In the genomic region with DNA sequence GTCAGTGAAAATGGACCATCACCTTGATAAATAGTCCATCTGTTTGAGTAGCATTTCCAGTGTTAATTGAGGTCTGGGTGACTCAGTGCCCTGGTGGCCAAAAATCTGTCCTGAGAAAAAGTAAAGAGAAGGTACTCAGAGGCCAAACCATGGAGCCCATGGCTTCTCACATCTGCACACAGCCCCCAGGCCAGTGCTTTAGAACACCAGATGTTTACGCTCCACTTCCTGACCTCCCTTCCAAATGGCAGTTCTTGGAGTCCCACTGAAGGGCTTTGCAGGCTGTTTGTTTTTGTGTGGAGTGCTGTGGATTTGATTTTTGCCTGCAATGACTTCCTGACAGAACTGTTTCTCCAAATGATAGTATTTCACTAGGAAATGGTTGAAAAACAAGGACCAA, we compare ENCODE assay signal across 17 cellular contexts.
DNase-seq lines count a peak whose midpoint lies in the region; ATAC-seq and TF ChIP-seq lines count a peak whose summit lies in the region.
"Had no signal": no experiment of that assay in that cellular context is flagged by ENCODE, and none has a peak within 500 bp of the region (broad histone marks: within the 10 kb centered on the region; RNA-seq: fewer than 3 reads in every experiment).

No MANE protein-coding gene starts in this region.

- H3K36me3 Mint-ChIP-seq in nephron progenitor cell (ENCODE audit: low read depth): no peaks in the 10 kb centered on the region
- H3K36me3 Mint-ChIP-seq: CD8-positive, alpha-beta memory T cell had no signal

- peak overlapping the region; percentile 72 for H3K27ac Mint-ChIP-seq in nephron progenitor cell
- H3K27ac Mint-ChIP-seq: CD8-positive, alpha-beta memory T cell had no signal

- intact Hi-C loops in Right ventricle myocardium inferior (cut with DNase I): no loop called here
- intact Hi-C loops in cardiac septum (cut with DNase I): no loop called here
- intact Hi-C loops in left cardiac atrium (cut with DNase I): no loop called here

- H3K4me3 Mint-ChIP-seq in nephron progenitor cell: no peak overlapping the region
- H3K4me3 Mint-ChIP-seq: CD8-positive, alpha-beta memory T cell had no signal

- ATAC-seq in Right ventricle myocardium inferior (peak; percentile 96), left cardiac atrium (peak; percentile 59 to 76), HG03378 (IDR thresholded peaks at IDR 0.05; ENCODE audit: unreplicated experiment) (no peak)

- H3K9me3 Mint-ChIP-seq in nephron progenitor cell: peaks cover 3% of the 10 kb centered on the region
- H3K9me3 Mint-ChIP-seq: CD8-positive, alpha-beta memory T cell had no signal

- DNase-seq in Right ventricle myocardium inferior (ENCODE audit: missing footprints) (no peak), cardiac septum (ENCODE audit: low spot score) (no peak), left cardiac atrium (no peak), nephron progenitor cell (no peak), SK-N-DZ (ENCODE audit: low spot score) (no peak), DMS79 treated with DMSO at 0.1 percent for 48 hours (lab: John Stamatoyannopoulos, UW) (no peak), ACHN (no peak)
- DNase-seq: Calu3; CD8-positive, alpha-beta memory T cell; DMS153; GDM1; Karpas-422; NCI-H1417; NCI-H1694 treated with DMSO at 0.1 percent for 48 hours; NCI-H526 treated with DMSO at 0.1 percent for 48 hours; SHP77 had no signal

- peaks cover 7% of the 10 kb centered on the region for H3K27me3 Mint-ChIP-seq in nephron progenitor cell (ENCODE audit: low read depth, poor library complexity)

- in situ Hi-C loops in ACHN (cut with HindIII; ENCODE audit: low pct_ligation_motif_present, low pct_unique_long_range_greater_than_20kb, low sequenced_read_pairs): no loop called here

- H3K4me1 Mint-ChIP-seq in nephron progenitor cell: peaks cover 28% of the 10 kb centered on the region
- H3K4me1 Mint-ChIP-seq: CD8-positive, alpha-beta memory T cell had no signal

- TF ChIP-seq CTCF in nephron progenitor cell (IDR thresholded peaks at IDR 0.05): no peak
